Comparison of ENCODE assay signal across 8 cellular contexts in genomic region chr18:74147779-74148542, GRCh38. TPM values are rescaled to one million over a fixed set of nuclear protein-coding genes. Genes with fewer than 3 reads are reported as not detected.
DNase-seq lines count a peak whose midpoint lies in the region; ATAC-seq and TF ChIP-seq lines count a peak whose summit lies in the region.

FBXO15 (minus strand) TSS chr18:74147834; CDS start chr18:74147785, 49 bp downstream.
TIMM21 (plus strand) TSS chr18:74148523; CDS start chr18:74148809, 286 bp downstream.

- H2AFZ ChIP-seq in DND-41 (ENCODE audit: low read depth, low read length), result peak within 1 kb of the TSS; percentile 81

- peak; percentile 96 for DNase-seq in DND-41
- peak; percentile 96 to 98 (median 96) for DNase-seq in Peyer's patch
- DNase-seq in activated T-helper 1 cell treated with Interleukin-2 at 50 U/mL for 16 hours (ENCODE audit: low read depth), result peak; percentile 94
- peak; percentile 99 for DNase-seq in esophagus muscularis mucosa (ENCODE audit: extremely low spot score)
- peak; percentile 89 to 94 for DNase-seq in stimulated activated CD8-positive, alpha-beta memory T cell treated with anti-CD3 and anti-CD28 coated beads, Interleukin-7, amount 100 ng/mL, for 1 hour (ENCODE audit: low read depth in 2 of 2)

- H3K9ac ChIP-seq in DND-41 (ENCODE audit: low read depth, low read length) (peak within 1 kb of the TSS; percentile 81), muscle layer of colon (ENCODE audit: low read length) (peak within 1 kb of the TSS; percentile 96)

- H3K9me3 ChIP-seq in DND-41 (ENCODE audit: insufficient read depth, low read length, severe bottlenecking) (no peaks in the 10 kb centered on the region), KOPT-K1 (ENCODE audit: insufficient read depth, low read length, poor library complexity, severe bottlenecking) (no peaks in the 10 kb centered on the region), Peyer's patch (no peaks in the 10 kb centered on the region), esophagus muscularis mucosa (no peaks in the 10 kb centered on the region), muscle layer of colon (ENCODE audit: low read length) (no peaks in the 10 kb centered on the region)

- peak within 1 kb of the TSS; percentile 97 for H3K27ac ChIP-seq in DND-41 (ENCODE audit: low read length)
- peak within 1 kb of the TSS; percentile 97 for H3K27ac ChIP-seq in KOPT-K1 (ENCODE audit: low read depth, low read length, poor library complexity, severe bottlenecking)
- H3K27ac ChIP-seq in Peyer's patch, result peak within 1 kb of the TSS; percentile 86 to 96 (median 92)
- peak within 1 kb of the TSS; percentile 93 to 96 (median 94) for H3K27ac ChIP-seq in esophagus muscularis mucosa (replicated peaks in 1 of 4)
- peak within 1 kb of the TSS; percentile 97 for H3K27ac ChIP-seq in muscle layer of colon (ENCODE audit: low read depth, low read length)

- H3K27me3 ChIP-seq in DND-41 (ENCODE audit: insufficient read depth, low read length, poor library complexity) (no peaks in the 10 kb centered on the region), Peyer's patch (no peaks in the 10 kb centered on the region), esophagus muscularis mucosa (no peaks in the 10 kb centered on the region), muscle layer of colon (ENCODE audit: control insufficient read depth in 1 of 2, insufficient read depth in 2 of 2, low read length in 2 of 2) (no peaks in the 10 kb centered on the region)

- H3K4me3 ChIP-seq in DND-41 (ENCODE audit: low read depth in 1 of 2, low read length in 2 of 2) (peak within 1 kb of the TSS; percentile 73 to 77), Peyer's patch (peak within 1 kb of the TSS; percentile 64 to 79 (median 69)), esophagus muscularis mucosa (peak within 1 kb of the TSS; percentile 63 to 87 (median 80)), muscle layer of colon (ENCODE audit: low read depth in 1 of 2, low read length in 2 of 2) (peak within 1 kb of the TSS; percentile 73 to 100)

- peak within 1 kb of the TSS; percentile 84 for H3K4me2 ChIP-seq in DND-41 (ENCODE audit: insufficient read depth, low read length)

- ATAC-seq in DND-41 (ENCODE audit: insufficient read depth, low read depth) (peak; percentile 88), GM21825 (IDR thresholded peaks at IDR 0.05; ENCODE audit: unreplicated experiment) (peak; percentile 90)

- TF ChIP-seq POLR2A in Peyer's patch (IDR thresholded peaks at IDR 0.05) (peak; percentile 49 to 78), esophagus muscularis mucosa (IDR thresholded peaks at IDR 0.05; ENCODE audit: low read depth) (peak; percentile 40)

- intact Hi-C loops in esophagus muscularis mucosa (cut with DNase I), result loop anchor here (5.0 kb wide), 2 partner anchors 144 to 349 kb away; partner anchors contain the start of genes CNDP2 and CYB5A

- TF ChIP-seq CTCF in DND-41 (IDR thresholded peaks at IDR 0.05; ENCODE audit: borderline replicate concordance, extremely low read depth, low read length, poor library complexity, severe bottlenecking), result no peak
- peak in 1 of 6 experiments; percentile 7 for TF ChIP-seq CTCF in Peyer's patch (IDR thresholded peaks at IDR 0.05)
- TF ChIP-seq CTCF in esophagus muscularis mucosa (IDR thresholded peaks at IDR 0.05), result no peak

- H3K4me1 ChIP-seq in DND-41 (ENCODE audit: insufficient read depth, low read length) (peaks cover 48% of the 10 kb centered on the region), Peyer's patch (peaks cover 0 to 28% (median 4%) of the 10 kb centered on the region in 4 donors), esophagus muscularis mucosa (peaks cover 35 to 58% (median 58%) of the 10 kb centered on the region in 4 donors), muscle layer of colon (ENCODE audit: insufficient read depth, low read length) (peaks cover 35% of the 10 kb centered on the region)

- H3K79me2 ChIP-seq in DND-41 (ENCODE audit: insufficient read depth, low read length), result peaks cover 46% of the 10 kb centered on the region

- peaks cover 33% of the 10 kb centered on the region for H4K20me1 ChIP-seq in DND-41 (ENCODE audit: insufficient read depth, low read length)

- under 1% methylated on average over 50 of the region's 58 CpGs for WGBS in esophagus muscularis mucosa

- no peak for TF ChIP-seq EP300 in esophagus muscularis mucosa (IDR thresholded peaks at IDR 0.05)

- H3K36me3 ChIP-seq in DND-41 (ENCODE audit: insufficient read depth, low read length) (peaks cover 32% of the 10 kb centered on the region), KOPT-K1 (ENCODE audit: insufficient read depth, low read length) (peaks cover 32% of the 10 kb centered on the region), Peyer's patch (no peaks in the 10 kb centered on the region), esophagus muscularis mucosa (peaks cover 0 to 18% (median 0%) of the 10 kb centered on the region in 4 donors), muscle layer of colon (ENCODE audit: insufficient read depth, low read length) (peaks cover 4% of the 10 kb centered on the region)

RNA-seq across cellular contexts. Expression of gene FBXO15, which starts in this region (rescaled TPM):
- total RNA-seq in Peyer's patch (not detected), esophagus muscularis mucosa (under 1 TPM in 2 of 4 donors, not detected in 2; 0.33 to 0.45 TPM)

RNA-seq across cellular contexts. Expression of gene TIMM21, which starts in this region (rescaled TPM):
- total RNA-seq in Peyer's patch, result 10 to 100 TPM; 15.9 to 36.3 (median 22.2) TPM
- total RNA-seq in esophagus muscularis mucosa, result 10 to 100 TPM; 39.7 to 55.6 (median 46.7) TPM

Comparison
In these comparisons a context has a peak if more than half of its experiments do, and no peak if none do; other contexts are left out.
1. Peak in every context shown above with its lines: DNase-seq, ATAC-seq, H3K4me3 ChIP-seq and H3K27ac ChIP-seq.